ENCODE assay signal across 16 cellular contexts in genomic region chr17:2275722-2276121, GRCh38. TPM values are rescaled to one million over a fixed set of nuclear protein-coding genes. Genes with fewer than 3 reads are reported as not detected.
DNase-seq lines count a peak whose midpoint lies in the region; ATAC-seq and TF ChIP-seq lines count a peak whose summit lies in the region.
"Had no signal": no experiment of that assay in that cellular context is flagged by ENCODE, and none has a peak within 500 bp of the region (broad histone marks: within the 10 kb centered on the region; RNA-seq: fewer than 3 reads in every experiment).

No MANE protein-coding gene starts in this region.

- no peak for TF ChIP-seq EP300 in esophagus muscularis mucosa (IDR thresholded peaks at IDR 0.05)

- no peaks in the 10 kb centered on the region for H3K27me3 Mint-ChIP-seq in activated naive CD4-positive, alpha-beta T cell treated with anti-CD3 and anti-CD28 coated beads, Interleukin-2, amount 10 ng/mL, durations not matched to agents 7 days and 5 days
- no peaks in the 10 kb centered on the region for H3K27me3 Mint-ChIP-seq in activated CD4-positive, alpha-beta memory T cell treated with anti-CD3 and anti-CD28 coated beads, Interleukin-2, amount 10 ng/mL, durations not matched to agents 7 days and 5 days

- intact Hi-C loops in esophagus muscularis mucosa (cut with DNase I) = no loop called here

- no peak for ATAC-seq in GM21367 (IDR thresholded peaks at IDR 0.05; ENCODE audit: unreplicated experiment)
- ATAC-seq in GM19452 (IDR thresholded peaks at IDR 0.05; ENCODE audit: unreplicated experiment) = no peak
- ATAC-seq: lower lobe of right lung, right cardiac atrium had no signal

- peak; percentile 55 for DNase-seq in activated naive CD4-positive, alpha-beta T cell treated with anti-CD3 and anti-CD28 coated beads, Interleukin-2, amount 10 ng/mL, durations not matched to agents 7 days and 5 days
- no peak for DNase-seq in activated naive CD4-positive, alpha-beta T cell (lab: John Stamatoyannopoulos, UW)
- peak; percentile 44 for DNase-seq in activated CD4-positive, alpha-beta memory T cell treated with anti-CD3 and anti-CD28 coated beads, Interleukin-2, amount 10 ng/mL, durations not matched to agents 7 days and 5 days
- no peak for DNase-seq in esophagus muscularis mucosa (ENCODE audit: extremely low spot score)
- no peak for DNase-seq in AG08395 (ENCODE audit: low spot score)
- DNase-seq: GF-D8, H7, islet precursor cell, KBM-7, lower lobe of right lung, MV-4-11, NCI-H187, right cardiac atrium had no signal

- peaks cover 0 to 30% (median 24%) of the 10 kb centered on the region in 4 donors for H3K4me1 ChIP-seq in esophagus muscularis mucosa
- H3K4me1 ChIP-seq: lower lobe of right lung had no signal

- H3K27ac Mint-ChIP-seq in activated naive CD4-positive, alpha-beta T cell treated with anti-CD3 and anti-CD28 coated beads, Interleukin-2, amount 10 ng/mL, durations not matched to agents 7 days and 5 days = peak overlapping the region; percentile 85
- peak overlapping the region; percentile 69 for H3K27ac Mint-ChIP-seq in activated CD4-positive, alpha-beta memory T cell treated with anti-CD3 and anti-CD28 coated beads, Interleukin-2, amount 10 ng/mL, durations not matched to agents 7 days and 5 days

- peaks cover 29 to 59% (median 43%) of the 10 kb centered on the region in 4 donors for H3K36me3 ChIP-seq in esophagus muscularis mucosa

- peaks cover 83% of the 10 kb centered on the region for H3K4me1 Mint-ChIP-seq in activated naive CD4-positive, alpha-beta T cell treated with anti-CD3 and anti-CD28 coated beads, Interleukin-2, amount 10 ng/mL, durations not matched to agents 7 days and 5 days
- H3K4me1 Mint-ChIP-seq in activated CD4-positive, alpha-beta memory T cell treated with anti-CD3 and anti-CD28 coated beads, Interleukin-2, amount 10 ng/mL, durations not matched to agents 7 days and 5 days = peaks cover 61% of the 10 kb centered on the region

- CTCF ChIA-PET in activated naive CD4-positive, alpha-beta T cell treated with anti-CD3 and anti-CD28 coated beads, Interleukin-2, amount 10 ng/mL, durations not matched to agents 7 days and 5 days (lab: Charles Lee) = interaction anchor here (0.9 to 2.0 kb wide), 7 partner anchors 9 to 221 kb away, joined by 3 to 8 read pairs (median 4); partner anchors contain the start of gene HIC1
- CTCF ChIA-PET in activated CD4-positive, alpha-beta memory T cell treated with anti-CD3 and anti-CD28 coated beads, Interleukin-2, amount 10 ng/mL, durations not matched to agents 7 days and 5 days (lab: Charles Lee) = interaction anchor here (1.6 kb wide), 1 partner anchor 31 kb away, joined by 10 read pairs; no protein-coding TSS in a partner anchor

- peak overlapping the region; percentile 21 for H3K4me3 Mint-ChIP-seq in activated naive CD4-positive, alpha-beta T cell treated with anti-CD3 and anti-CD28 coated beads, Interleukin-2, amount 10 ng/mL, durations not matched to agents 7 days and 5 days
- no peak overlapping the region for H3K4me3 Mint-ChIP-seq in activated CD4-positive, alpha-beta memory T cell treated with anti-CD3 and anti-CD28 coated beads, Interleukin-2, amount 10 ng/mL, durations not matched to agents 7 days and 5 days

- no peak for TF ChIP-seq CTCF in esophagus muscularis mucosa (IDR thresholded peaks at IDR 0.05)

- H3K9me3 ChIP-seq in esophagus muscularis mucosa = no peaks in the 10 kb centered on the region
- H3K9me3 ChIP-seq: lower lobe of right lung had no signal

- POLR2A ChIA-PET in activated CD4-positive, alpha-beta memory T cell treated with anti-CD3 and anti-CD28 coated beads, Interleukin-2, amount 10 ng/mL, durations not matched to agents 7 days and 5 days (lab: Charles Lee) = interaction anchor here (0.6 to 2.9 kb wide), 6 partner anchors 9 to 219 kb away, joined by 3 to 17 read pairs (median 13); no protein-coding TSS in a partner anchor

- H3K9me3 Mint-ChIP-seq in activated naive CD4-positive, alpha-beta T cell treated with anti-CD3 and anti-CD28 coated beads, Interleukin-2, amount 10 ng/mL, durations not matched to agents 7 days and 5 days = no peaks in the 10 kb centered on the region
- H3K9me3 Mint-ChIP-seq in activated CD4-positive, alpha-beta memory T cell treated with anti-CD3 and anti-CD28 coated beads, Interleukin-2, amount 10 ng/mL, durations not matched to agents 7 days and 5 days = no peaks in the 10 kb centered on the region

- 79% methylated on average over 1 of the region's 1 CpG for WGBS in esophagus muscularis mucosa

- H3K27me3 ChIP-seq in esophagus muscularis mucosa = no peaks in the 10 kb centered on the region
- H3K27me3 ChIP-seq: cardiac muscle cell had no signal

- no peak overlapping the region for H3K4me3 ChIP-seq in esophagus muscularis mucosa
- H3K4me3 ChIP-seq: cardiac muscle cell, lower lobe of right lung had no signal

- peaks cover 61% of the 10 kb centered on the region for H3K36me3 Mint-ChIP-seq in activated naive CD4-positive, alpha-beta T cell treated with anti-CD3 and anti-CD28 coated beads, Interleukin-2, amount 10 ng/mL, durations not matched to agents 7 days and 5 days
- peaks cover 51% of the 10 kb centered on the region for H3K36me3 Mint-ChIP-seq in activated CD4-positive, alpha-beta memory T cell treated with anti-CD3 and anti-CD28 coated beads, Interleukin-2, amount 10 ng/mL, durations not matched to agents 7 days and 5 days (ENCODE audit: low read depth)

- H3K27ac ChIP-seq in esophagus muscularis mucosa (replicated peaks in 1 of 4) = peak overlapping the region in 3 of 4 donors; percentile 19 to 55 (median 48)
- H3K27ac ChIP-seq: cardiac muscle cell, lower lobe of right lung had no signal

- no peak for TF ChIP-seq POLR2A in esophagus muscularis mucosa (IDR thresholded peaks at IDR 0.05; ENCODE audit: low read depth)

RNA-seq across cellular contexts. Expression of gene SMG6, which starts 27.9 kb away (rescaled TPM):
- total RNA-seq in activated CD4-positive, alpha-beta memory T cell treated with anti-CD3 and anti-CD28 coated beads, Interleukin-2, amount 10 ng/mL, durations not matched to agents 7 days and 5 days = 10 to 100 TPM; 37.8 to 38.7 TPM
- 10 to 100 TPM; 38.2 to 67.7 (median 47.7) TPM for total RNA-seq in esophagus muscularis mucosa

RNA-seq across cellular contexts. Expression of gene SRR, which starts 28.0 kb away (rescaled TPM):
- total RNA-seq in activated CD4-positive, alpha-beta memory T cell treated with anti-CD3 and anti-CD28 coated beads, Interleukin-2, amount 10 ng/mL, durations not matched to agents 7 days and 5 days = 10 to 100 TPM; 19.3 to 19.5 TPM
- total RNA-seq in esophagus muscularis mucosa = 10 to 100 TPM; 14.4 to 19.6 (median 15.5) TPM

Comparison
In these comparisons a context has a peak if more than half of its experiments do, and no peak if none do; other contexts are left out.
1. DNase-seq: peak in activated naive CD4-positive, alpha-beta T cell treated with anti-CD3 and anti-CD28 coated beads, Interleukin-2, amount 10 ng/mL, durations not matched to agents 7 days and 5 days (single experiment) and activated CD4-positive, alpha-beta memory T cell treated with anti-CD3 and anti-CD28 coated beads, Interleukin-2, amount 10 ng/mL, durations not matched to agents 7 days and 5 days (single experiment); none in activated naive CD4-positive, alpha-beta T cell (0 of 4), esophagus muscularis mucosa (single experiment) and AG08395 (single experiment).